In genomic region chr19:40337107-40337506, GRCh38 we compare ENCODE assay signal across 26 cellular contexts. TPM values are rescaled to one million over a fixed set of nuclear protein-coding genes. Genes with fewer than 3 reads are reported as not detected.
"Had no signal": no experiment of that assay in that cellular context is flagged by ENCODE, and none has a peak within 500 bp of the region (broad histone marks: within the 10 kb centered on the region; RNA-seq: fewer than 3 reads in every experiment).

No MANE protein-coding gene starts in this region.

- H3K4me3 Mint-ChIP-seq: mesothelial cell of epicardium had no signal

- H3K27me3 ChIP-seq: dorsolateral prefrontal cortex, esophagus squamous epithelium, gastrocnemius medialis, heart right ventricle had no signal

- H3K27ac ChIP-seq: coronary artery, dorsolateral prefrontal cortex, epithelial cell of prostate, esophagus squamous epithelium, left ventricle myocardium inferior, lower lobe of right lung had no signal

- DNase-seq: dermis blood vessel endothelial cell; dorsolateral prefrontal cortex; effector CD4-positive, alpha-beta T cell; effector memory CD4-positive, alpha-beta T cell; erythroblast; esophagus squamous epithelium; foreskin fibroblast; foreskin melanocyte; gastrocnemius medialis; glutamatergic neuron; head of caudate nucleus; heart right ventricle; hippocampal formation; left colon; left ventricle myocardium inferior; lower lobe of right lung; mesenchymal stem cell had no signal

- H3K27ac Mint-ChIP-seq: mesothelial cell of epicardium had no signal

- H3K9me3 ChIP-seq: esophagus squamous epithelium, gastrocnemius medialis, heart right ventricle, left ventricle myocardium inferior, lower lobe of right lung, mucosa of descending colon had no signal

- ATAC-seq: esophagus mucosa, gastrocnemius medialis, heart right ventricle, left colon, left lobe of liver, lower lobe of right lung, mucosa of descending colon had no signal

- H3K4me1 Mint-ChIP-seq: mesothelial cell of epicardium had no signal

- H3K4me3 ChIP-seq: coronary artery, dorsolateral prefrontal cortex, esophagus squamous epithelium, gastrocnemius medialis, heart right ventricle, left ventricle myocardium inferior, lower lobe of right lung, mucosa of descending colon had no signal

- H3K9me3 Mint-ChIP-seq: mesothelial cell of epicardium had no signal

RNA-seq across cellular contexts. Expression of gene HIPK4, which starts 52.9 kb away (rescaled TPM):
- total RNA-seq: esophagus mucosa, glomerular endothelial cell, kidney epithelial cell, left lobe of liver, left ventricle myocardium inferior, lung microvascular endothelial cell had no signal
